Comparison of ENCODE assay signal across 8 cellular contexts in the genomic region with DNA sequence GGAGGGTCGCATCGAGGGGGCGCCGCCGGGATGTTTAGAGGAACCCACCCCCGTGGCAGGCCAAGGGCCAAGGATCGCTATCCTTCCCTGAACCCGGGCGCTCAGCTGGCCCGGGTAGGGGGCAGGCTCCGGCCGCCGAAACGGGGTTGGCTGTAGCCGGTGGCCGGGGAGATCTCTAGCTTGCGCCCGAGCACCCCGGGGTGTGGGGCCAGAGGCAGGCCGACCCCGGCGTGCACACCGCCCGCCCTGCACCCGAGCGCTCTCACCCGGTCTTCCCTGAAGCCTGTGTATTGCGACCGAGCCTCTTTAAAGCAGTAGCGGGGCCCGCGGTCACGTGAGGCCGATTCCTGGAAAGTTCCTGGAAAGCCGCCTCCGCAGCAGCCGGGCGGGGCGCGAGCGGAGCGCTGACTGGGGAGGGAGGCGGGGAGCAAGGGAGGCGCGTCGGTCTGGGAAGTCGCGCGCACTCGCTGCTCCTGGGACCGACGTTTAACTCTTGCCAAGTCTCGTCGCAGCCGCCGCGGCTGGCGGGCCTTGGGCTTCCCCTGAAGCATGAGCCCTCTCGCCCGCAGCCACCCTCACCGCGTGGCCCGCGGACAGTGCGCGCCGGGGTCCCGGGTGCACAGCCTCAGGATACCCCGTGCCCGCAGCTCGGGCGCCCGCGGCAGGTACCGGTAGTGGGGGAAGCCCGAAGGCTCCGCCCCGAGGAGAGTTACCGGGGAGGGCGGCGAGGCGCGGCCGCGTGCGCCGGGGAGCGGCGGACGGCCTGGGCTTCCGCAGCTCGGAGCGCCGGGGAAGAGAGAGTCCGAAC.
DNase-seq lines count a peak whose midpoint lies in the region; ATAC-seq and TF ChIP-seq lines count a peak whose summit lies in the region.

No MANE protein-coding gene starts in this region.

- DNase-seq in GM13976 (ENCODE audit: low spot score) = peak; percentile 90
- DNase-seq in NCI-H128 (lab: John Stamatoyannopoulos, UW; ENCODE audit: unreplicated experiment) = peak; percentile 60
- DNase-seq in T1000 (lab: John Stamatoyannopoulos, UW) = peak; percentile 84
- peak; percentile 96 for DNase-seq in astrocyte of the hippocampus (ENCODE audit: low read depth, low spot score)
- peak; percentile 75 to 77 for DNase-seq in hippocampal formation (lab: John Stamatoyannopoulos, UW)
- DNase-seq in retina = peak; percentile 97
- DNase-seq in cerebellar nuclear complex (lab: John Stamatoyannopoulos, UW) = no peak

- peak; percentile 9 for TF ChIP-seq CTCF in GM13976 (IDR thresholded peaks at IDR 0.05; ENCODE audit: borderline replicate concordance, control extremely low read depth, extremely low read depth, insufficient read depth, missing control alignments)

- in situ Hi-C loops in GM13976 (cut with MboI; ENCODE audit: low sequenced_read_pairs, unreplicated experiment) = loop anchor here (25.0 kb wide), 1 partner anchor 417 kb away; no protein-coding TSS in a partner anchor

- ATAC-seq in HG02642 (IDR thresholded peaks at IDR 0.05; ENCODE audit: poor library complexity, unreplicated experiment) = peak; percentile 48

Comparison
In these comparisons a context has a peak if more than half of its experiments do, and no peak if none do; other contexts are left out.
1. DNase-seq: peak in GM13976 (single experiment), NCI-H128 (single experiment), T1000 (single experiment), astrocyte of the hippocampus (single experiment), hippocampal formation (2 of 2) and retina (single experiment); none in cerebellar nuclear complex (0 of 2).